ENCODE assay signal across 15 cellular contexts in the genomic region with DNA sequence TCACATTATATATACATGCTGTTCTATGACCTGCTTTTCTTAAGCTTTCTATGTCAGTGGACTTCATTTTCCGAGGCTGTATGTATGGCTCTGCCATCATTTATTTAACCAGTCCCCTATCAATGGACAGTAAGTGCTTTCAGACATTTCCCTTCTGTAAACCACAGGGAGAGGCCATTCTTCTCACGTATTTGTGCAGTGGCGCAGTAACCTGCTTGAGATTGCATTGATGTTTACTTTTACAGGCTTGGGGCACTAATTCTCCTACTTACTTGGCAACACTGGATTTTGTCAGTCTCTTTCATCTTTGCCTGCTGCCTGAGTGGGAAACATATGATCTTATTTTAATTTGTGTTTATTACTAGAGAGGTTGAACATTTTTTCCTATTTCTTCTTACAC.
"Had no signal": no experiment of that assay in that cellular context is flagged by ENCODE, and none has a peak within 500 bp of the region (broad histone marks: within the 10 kb centered on the region; RNA-seq: fewer than 3 reads in every experiment).

No MANE protein-coding gene starts in this region.

- H3K9me3 ChIP-seq: thyroid gland had no signal

- H3K27ac ChIP-seq: epithelial cell of prostate, SK-N-MC, thyroid gland had no signal

- H3K27me3 ChIP-seq: thyroid gland had no signal

- DNase-seq: activated CD4-positive, alpha-beta T cell treated with anti-CD3 and anti-CD28 coated beads, Interleukin-2, amount 50 U/mL, for 4 hours; activated naive CD4-positive, alpha-beta T cell; aorta; effector memory CD8-positive, alpha-beta T cell; foreskin melanocyte; head of caudate nucleus; left cardiac atrium; mesenchymal stem cell; nucleus accumbens; Right ventricle myocardium superior; T-helper 1 cell; T1000; thyroid gland had no signal

- H3K4me1 ChIP-seq: thyroid gland had no signal

- H3K4me3 ChIP-seq: SK-N-MC, thyroid gland had no signal
